26 cellular contexts compared by ENCODE assay signal in the genomic region with DNA sequence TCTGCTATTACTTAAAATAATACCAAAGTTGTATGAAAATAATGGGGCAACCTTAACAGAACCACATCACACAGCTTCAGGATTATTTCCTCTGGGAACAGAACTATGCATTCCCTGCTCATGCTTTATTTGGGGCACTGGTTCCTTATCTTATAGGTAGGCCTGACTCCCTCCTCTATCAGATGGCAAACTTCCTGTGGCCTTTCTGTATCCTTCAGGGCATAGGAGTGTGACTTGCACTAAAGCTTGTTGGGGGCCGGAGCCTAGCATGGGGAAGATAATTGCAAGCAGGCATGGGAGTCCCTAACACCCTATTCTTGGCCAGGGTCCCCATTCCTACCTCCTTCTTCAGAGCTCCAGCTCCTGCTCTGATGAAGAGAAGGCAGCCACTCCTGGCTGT.
DNase-seq lines count a peak whose midpoint lies in the region; ATAC-seq and TF ChIP-seq lines count a peak whose summit lies in the region.
"Had no signal": no experiment of that assay in that cellular context is flagged by ENCODE, and none has a peak within 500 bp of the region (broad histone marks: within the 10 kb centered on the region; RNA-seq: fewer than 3 reads in every experiment).

No MANE protein-coding gene starts in this region.

- no peaks in the 10 kb centered on the region for H3K79me1 ChIP-seq in IMR-90 (ENCODE audit: low read depth in 1 of 2, low read length in 2 of 2)
- H3K79me1 ChIP-seq in mesenchymal stem cell (replicated peaks; ENCODE audit: low read length, poor library complexity, severe bottlenecking) = no peaks in the 10 kb centered on the region

- no peak overlapping the region for H2BK12ac ChIP-seq in mesenchymal stem cell (ENCODE audit: low read length in 2 of 2)

- H4K91ac ChIP-seq in IMR-90 (ENCODE audit: insufficient read depth, low read depth, low read length) = no peak overlapping the region
- no peak overlapping the region for H4K91ac ChIP-seq in mesenchymal stem cell (ENCODE audit: low read length)

- H3K18ac ChIP-seq in IMR-90 (ENCODE audit: low read depth, low read length) (no peak overlapping the region), mesenchymal stem cell (ENCODE audit: low read depth in 1 of 2, low read length in 2 of 2) (no peak overlapping the region)

- H3K4me1 Mint-ChIP-seq in CD8-positive, alpha-beta T cell (ENCODE audit: low read depth) = peaks cover 40% of the 10 kb centered on the region
- peaks cover 58% of the 10 kb centered on the region for H3K4me1 Mint-ChIP-seq in activated B cell treated with CpG ODN at 0.5 μM for 24 hours
- H3K4me1 Mint-ChIP-seq in naive B cell = peaks cover 27 to 48% (median 34%) of the 10 kb centered on the region in 3 donors

- no peak overlapping the region for H2BK20ac ChIP-seq in IMR-90 (ENCODE audit: low read depth, low read length)

- intact Hi-C loops in CD8-positive, alpha-beta T cell (cut with DNase I, micrococcal nuclease) = loop anchor here in 1 of 2 experiments (1.0 kb wide), 1 partner anchor 10 kb away; no protein-coding TSS in a partner anchor
- intact Hi-C loops in IMR-90 (cut with micrococcal nuclease) (no loop called here), activated B cell treated with CpG ODN at 0.5 μM for 24 hours (cut with micrococcal nuclease) (loop anchor here (1.0 kb wide), 4 partner anchors 10 to 70 kb away; no protein-coding TSS in a partner anchor), right cardiac atrium (cut with DNase I) (no loop called here)

- H4K20me1 ChIP-seq in IMR-90 (ENCODE audit: insufficient read depth, low read length) = no peaks in the 10 kb centered on the region

- no peak overlapping the region for H2AK5ac ChIP-seq in IMR-90 (ENCODE audit: low read depth, low read length)
- no peak overlapping the region for H2AK5ac ChIP-seq in mesenchymal stem cell (ENCODE audit: low read length, severe bottlenecking)

- no peaks in the 10 kb centered on the region for H3K9me3 ChIP-seq in CD8-positive, alpha-beta T cell (ENCODE audit: low read length)
- H3K9me3 ChIP-seq in IMR-90 (ENCODE audit: control insufficient read depth, insufficient read depth, low read length) (no peaks in the 10 kb centered on the region), mesenchymal stem cell (ENCODE audit: control insufficient read depth, low read length) (no peaks in the 10 kb centered on the region), right cardiac atrium (ENCODE audit: control insufficient read depth, low read length) (no peaks in the 10 kb centered on the region)
- H3K9me3 ChIP-seq: ascending aorta, right atrium auricular region, tibial artery had no signal

- H3K36me3 Mint-ChIP-seq in CD8-positive, alpha-beta T cell = no peaks in the 10 kb centered on the region
- H3K36me3 Mint-ChIP-seq in activated B cell treated with CpG ODN at 0.5 μM for 24 hours (ENCODE audit: low read depth) = no peaks in the 10 kb centered on the region
- no peaks in the 10 kb centered on the region for H3K36me3 Mint-ChIP-seq in naive B cell

- H2BK15ac ChIP-seq in IMR-90 (ENCODE audit: low read depth, low read length) (no peak overlapping the region), mesenchymal stem cell (ENCODE audit: low read depth, poor library complexity, severe bottlenecking) (no peak overlapping the region)

- no peak overlapping the region for H3K23ac ChIP-seq in IMR-90 (ENCODE audit: low read depth, low read length)
- no peak overlapping the region for H3K23ac ChIP-seq in mesenchymal stem cell (ENCODE audit: low read length in 2 of 2)

- DNase-seq in CD8-positive, alpha-beta T cell = no peak
- DNase-seq in IMR-90 = no peak
- DNase-seq in activated B cell treated with CpG ODN at 0.5 μM for 24 hours = no peak
- DNase-seq in naive B cell = no peak
- no peak for DNase-seq in mesenchymal stem cell
- DNase-seq in DMS 273 treated with DMSO at 0.1 percent for 48 hours (lab: John Stamatoyannopoulos, UW) = no peak
- DNase-seq in right cardiac atrium = no peak
- DNase-seq: activated CD4-positive, CD25-positive, alpha-beta regulatory T cell treated with anti-CD3 and anti-CD28 coated beads, Interleukin-2, amount 50 U/mL, for 72 hours; activated naive CD4-positive, alpha-beta T cell treated with anti-CD3 and anti-CD28 coated beads for 36 hours; activated T-cell treated with anti-CD3 and anti-CD28 coated beads, Interleukin-2, amount 50 U/mL, for 4 hours; caudate nucleus; dermis blood vessel endothelial cell; DMS53; GDM1; H7; NCI-H1105; NCI-H1930; NCI-H345; NCI-H774; stimulated activated naive CD8-positive, alpha-beta T cell treated with anti-CD3 and anti-CD28 coated beads, Interleukin-15, amount 100 ng/mL, for 72 hours; tibial artery had no signal

- no peaks in the 10 kb centered on the region for H3K27me3 ChIP-seq in CD8-positive, alpha-beta T cell (ENCODE audit: insufficient read depth, low read length)
- H3K27me3 ChIP-seq in IMR-90 (ENCODE audit: control insufficient read depth, insufficient read depth, low read length) (no peaks in the 10 kb centered on the region), mesenchymal stem cell (ENCODE audit: control insufficient read depth in 1 of 2, insufficient read depth in 1 of 2, low read length in 2 of 2) (no peaks in the 10 kb centered on the region), right cardiac atrium (ENCODE audit: control insufficient read depth, insufficient read depth) (no peaks in the 10 kb centered on the region)
- H3K27me3 ChIP-seq: ascending aorta, right atrium auricular region, tibial artery had no signal

- H3K56ac ChIP-seq in IMR-90 (ENCODE audit: extremely low read depth, insufficient read depth, low read length) = no peak overlapping the region

- H3K27me3 Mint-ChIP-seq in CD8-positive, alpha-beta T cell (ENCODE audit: low read depth) = no peaks in the 10 kb centered on the region
- no peaks in the 10 kb centered on the region for H3K27me3 Mint-ChIP-seq in activated B cell treated with CpG ODN at 0.5 μM for 24 hours
- H3K27me3 Mint-ChIP-seq in naive B cell = no peaks in the 10 kb centered on the region
- H3K27me3 Mint-ChIP-seq: stimulated activated naive CD8-positive, alpha-beta T cell treated with anti-CD3 and anti-CD28 coated beads, Interleukin-15, amount 100 ng/mL, for 72 hours had no signal

- TF ChIP-seq POLR2A in IMR-90 (IDR thresholded peaks at IDR 0.05; ENCODE audit: low read depth, low read length) = no peak

- no peak for TF ChIP-seq CTCF in CD8-positive, alpha-beta T cell (IDR thresholded peaks at IDR 0.05)
- TF ChIP-seq CTCF in IMR-90 (conservative IDR thresholded peaks at IDR 0.05; ENCODE audit: low read depth, low read length) (no peak), activated B cell treated with CpG ODN at 0.5 μM for 24 hours (IDR thresholded peaks at IDR 0.05) (no peak)

- H4K5ac ChIP-seq in IMR-90 (ENCODE audit: low read depth, low read length) = no peak overlapping the region

- H2BK120ac ChIP-seq in IMR-90 (ENCODE audit: low read depth, low read length) (no peak overlapping the region), mesenchymal stem cell (ENCODE audit: low read depth, low read length) (no peak overlapping the region)

- H3K27ac Mint-ChIP-seq in CD8-positive, alpha-beta T cell = no peak overlapping the region
- H3K27ac Mint-ChIP-seq in activated B cell treated with CpG ODN at 0.5 μM for 24 hours = peak overlapping the region; percentile 89
- H3K27ac Mint-ChIP-seq in naive B cell = peak overlapping the region in 5 of 6 donors; percentile 15 to 86 (median 78)

- ATAC-seq in CD8-positive, alpha-beta T cell = no peak
- no peak for ATAC-seq in IMR-90 (ENCODE audit: low read depth)
- no peak for ATAC-seq in activated B cell treated with CpG ODN at 0.5 μM for 24 hours (ENCODE audit: low read depth)
- no peak for ATAC-seq in naive B cell (ENCODE audit: low read depth in 2 of 2)
- no peak for ATAC-seq in HG03045 (IDR thresholded peaks at IDR 0.05; ENCODE audit: unreplicated experiment)
- ATAC-seq in right cardiac atrium = no peak
- ATAC-seq: activated T-cell treated with anti-CD3 and anti-CD28 coated beads, Interleukin-2, amount 50 U/mL, for 4 hours; Right ventricle myocardium inferior; stimulated activated naive CD8-positive, alpha-beta T cell treated with anti-CD3 and anti-CD28 coated beads, Interleukin-15, amount 100 ng/mL, for 72 hours had no signal

- no TSS peak for BruUV-seq in IMR-90 (replicated peaks; lab: Mats Ljungman, UMichigan)

- H3K9me3 Mint-ChIP-seq in CD8-positive, alpha-beta T cell = no peaks in the 10 kb centered on the region
- no peaks in the 10 kb centered on the region for H3K9me3 Mint-ChIP-seq in activated B cell treated with CpG ODN at 0.5 μM for 24 hours
- H3K9me3 Mint-ChIP-seq in naive B cell = peaks cover 0 to 2% (median 0%) of the 10 kb centered on the region in 7 donors
- H3K9me3 Mint-ChIP-seq: activated naive CD4-positive, alpha-beta T cell treated with anti-CD3 and anti-CD28 coated beads for 36 hours; activated T-cell treated with anti-CD3 and anti-CD28 coated beads, Interleukin-2, amount 50 U/mL, for 4 hours had no signal

- dilution Hi-C loops in IMR-90 (cut with HindIII; ENCODE audit: low sequenced_read_pairs, unreplicated experiment) = no loop called here

- POLR2A ChIA-PET in CD8-positive, alpha-beta T cell (lab: Charles Lee) = interaction anchor here (0.8 to 3.7 kb wide), 4 partner anchors 10 to 168 kb away, joined by 3 to 25 read pairs (median 12); a partner anchor contains a TSS
- POLR2A ChIA-PET in IMR-90 (lab: Charles Lee; ENCODE audit: unreplicated experiment) = no interaction called here
- POLR2A ChIA-PET in activated B cell treated with CpG ODN at 0.5 μM for 24 hours (lab: Charles Lee) = interaction anchor here (0.8 to 2.9 kb wide), 7 partner anchors 38 to 167 kb away, joined by 3 to 25 read pairs (median 5); a partner anchor contains a TSS

- peaks cover 28% of the 10 kb centered on the region for H3K4me1 ChIP-seq in CD8-positive, alpha-beta T cell (ENCODE audit: insufficient read depth, low read length)
- H3K4me1 ChIP-seq in IMR-90 (ENCODE audit: control insufficient read depth, insufficient read depth, low read length) = no peaks in the 10 kb centered on the region
- H3K4me1 ChIP-seq in mesenchymal stem cell (ENCODE audit: control insufficient read depth, insufficient read depth, low read depth, low read length) = no peaks in the 10 kb centered on the region
- H3K4me1 ChIP-seq in right cardiac atrium (ENCODE audit: control insufficient read depth, insufficient read depth, low read length) = no peaks in the 10 kb centered on the region
- H3K4me1 ChIP-seq: ascending aorta, parathyroid adenoma, right atrium auricular region, tibial artery had no signal

- H3K4me3 ChIP-seq in CD8-positive, alpha-beta T cell (ENCODE audit: low read depth, low read length) = no peak overlapping the region
- H3K4me3 ChIP-seq in IMR-90 (ENCODE audit: insufficient read depth, low read depth, low read length) (no peak overlapping the region), mesenchymal stem cell (ENCODE audit: insufficient read depth in 1 of 2, low read depth in 1 of 2, low read length in 2 of 2) (no peak overlapping the region), right cardiac atrium (ENCODE audit: low read length) (no peak overlapping the region)
- H3K4me3 ChIP-seq: ascending aorta, right atrium auricular region, tibial artery had no signal

- H3K9ac ChIP-seq in IMR-90 (ENCODE audit: low read depth, low read length) (no peak overlapping the region), mesenchymal stem cell (ENCODE audit: low read length) (no peak overlapping the region)
- H3K9ac ChIP-seq: parathyroid adenoma had no signal

- CTCF ChIA-PET in CD8-positive, alpha-beta T cell (lab: Charles Lee) = interaction anchor here (0.9 to 3.7 kb wide), 10 partner anchors 9 to 234 kb away, joined by 3 to 24 read pairs (median 4); no protein-coding TSS in a partner anchor
- CTCF ChIA-PET in IMR-90 (lab: Yijun Ruan, JAX) = no interaction called here
- CTCF ChIA-PET in activated B cell treated with CpG ODN at 0.5 μM for 24 hours (lab: Charles Lee) = interaction anchor here (1.3 kb wide), 1 partner anchor 28 kb away, joined by 3 read pairs; no protein-coding TSS in a partner anchor

- no peak overlapping the region for H3K4me3 Mint-ChIP-seq in CD8-positive, alpha-beta T cell
- no peak overlapping the region for H3K4me3 Mint-ChIP-seq in activated B cell treated with CpG ODN at 0.5 μM for 24 hours
- peak overlapping the region in 1 of 8 donors; percentile 67 for H3K4me3 Mint-ChIP-seq in naive B cell
- H3K4me3 Mint-ChIP-seq: activated naive CD4-positive, alpha-beta T cell treated with anti-CD3 and anti-CD28 coated beads for 36 hours had no signal

- peak overlapping the region; percentile 1 for H2AFZ ChIP-seq in IMR-90 (replicated peaks; ENCODE audit: low read length, poor library complexity)
- no peak overlapping the region for H2AFZ ChIP-seq in mesenchymal stem cell (ENCODE audit: low read depth, low read length)
- H2AFZ ChIP-seq: parathyroid adenoma had no signal

- H3K4me2 ChIP-seq in IMR-90 (ENCODE audit: low read depth, low read length) (no peak overlapping the region), mesenchymal stem cell (ENCODE audit: low read length, poor library complexity, severe bottlenecking) (no peak overlapping the region)

- H3K36me3 ChIP-seq in CD8-positive, alpha-beta T cell (ENCODE audit: insufficient read depth, low read length) = no peaks in the 10 kb centered on the region
- H3K36me3 ChIP-seq in IMR-90 (ENCODE audit: control insufficient read depth, insufficient read depth, low read length) (no peaks in the 10 kb centered on the region), mesenchymal stem cell (ENCODE audit: control insufficient read depth in 1 of 2, insufficient read depth in 2 of 2, low read depth in 1 of 2, low read length in 2 of 2) (no peaks in the 10 kb centered on the region)
- H3K36me3 ChIP-seq: ascending aorta, right atrium auricular region, tibial artery had no signal

- no peak overlapping the region for H3K14ac ChIP-seq in IMR-90 (replicated peaks; ENCODE audit: low read depth, low read length)
- no peak overlapping the region for H3K14ac ChIP-seq in mesenchymal stem cell (ENCODE audit: low read length in 2 of 2)

- no peak for TF ChIP-seq RAD21 in IMR-90 (IDR thresholded peaks at IDR 0.05; ENCODE audit: low read length)

- WGBS in IMR-90 (ENCODE audit: extremely low coverage in 2 of 2, insufficient read length in 1 of 2), 2 experiments = no CpG with 5 or more reads among the region's 1 CpG
- WGBS in mesenchymal stem cell = 90% methylated on average over 1 of the region's 1 CpG
- 86% methylated on average over 1 of the region's 1 CpG for WGBS in right cardiac atrium

- no peak overlapping the region for H2AK9ac ChIP-seq in IMR-90 (replicated peaks; ENCODE audit: low read depth, low read length, poor library complexity)

- H4K8ac ChIP-seq in IMR-90 (ENCODE audit: low read depth in 2 of 2, low read length in 2 of 2) (no peak overlapping the region), mesenchymal stem cell (ENCODE audit: low read length) (no peak overlapping the region)

- peak overlapping the region; percentile 60 for H3K27ac ChIP-seq in CD8-positive, alpha-beta T cell (ENCODE audit: low read depth, low read length)
- no peak overlapping the region for H3K27ac ChIP-seq in IMR-90 (ENCODE audit: insufficient read depth, low read length)
- H3K27ac ChIP-seq in mesenchymal stem cell (ENCODE audit: low read length, poor library complexity, severe bottlenecking) = no peak overlapping the region
- no peak overlapping the region for H3K27ac ChIP-seq in right cardiac atrium (ENCODE audit: low read length)
- H3K27ac ChIP-seq: ascending aorta, parathyroid adenoma, right atrium auricular region, tibial artery had no signal

- no peak overlapping the region for H3K4ac ChIP-seq in IMR-90 (ENCODE audit: low read depth, low read length)
- H3K4ac ChIP-seq in mesenchymal stem cell (ENCODE audit: low read depth in 1 of 2, low read length in 2 of 2) = no peak overlapping the region

- no peaks in the 10 kb centered on the region for H3K9me1 ChIP-seq in IMR-90 (ENCODE audit: insufficient read depth, low read length)

- in situ Hi-C loops in IMR-90 (cut with MboI; ENCODE audit: low sequenced_read_pairs) = no loop called here

- no peak overlapping the region for H2BK5ac ChIP-seq in IMR-90 (ENCODE audit: low read depth, low read length, poor library complexity, severe bottlenecking)
- H2BK5ac ChIP-seq in mesenchymal stem cell (ENCODE audit: low read depth, low read length, poor library complexity, severe bottlenecking) = no peak overlapping the region
